In genomic region chr3:127694467-127695215, GRCh38 we compare ENCODE assay signal across 8 cellular contexts. TPM values are rescaled to one million over a fixed set of nuclear protein-coding genes. Genes with fewer than 3 reads are reported as not detected.
DNase-seq lines count a peak whose midpoint lies in the region; ATAC-seq, FAIRE-seq and TF ChIP-seq lines count a peak whose summit lies in the region.

No MANE protein-coding gene starts in this region.

- peaks cover 8% of the 10 kb centered on the region for H3K4me1 Mint-ChIP-seq in activated CD8-positive, alpha-beta memory T cell treated with anti-CD3 and anti-CD28 coated beads, Interleukin-2, amount 10 ng/mL, durations not matched to agents 7 days and 5 days
- H3K4me1 Mint-ChIP-seq in activated CD8-positive, alpha-beta T cell treated with anti-CD3 and anti-CD28 coated beads, Interleukin-2, amount 10 ng/mL, durations not matched to agents 7 days and 5 days (ENCODE audit: low read depth): peaks cover 7% of the 10 kb centered on the region

- TF ChIP-seq POLR2A in GM12892 (IDR thresholded peaks at IDR 0.05; ENCODE audit: low read depth, low read length): no peak

- POLR2A ChIA-PET in activated CD8-positive, alpha-beta T cell treated with anti-CD3 and anti-CD28 coated beads, Interleukin-2, amount 10 ng/mL, durations not matched to agents 7 days and 5 days (lab: Charles Lee): interaction anchor here (0.6 kb wide), 1 partner anchor 119 kb away, joined by 3 read pairs; no protein-coding TSS in a partner anchor

- no peak overlapping the region for H3K4me3 Mint-ChIP-seq in activated CD8-positive, alpha-beta memory T cell treated with anti-CD3 and anti-CD28 coated beads, Interleukin-2, amount 10 ng/mL, durations not matched to agents 7 days and 5 days
- H3K4me3 Mint-ChIP-seq in activated CD8-positive, alpha-beta T cell treated with anti-CD3 and anti-CD28 coated beads, Interleukin-2, amount 10 ng/mL, durations not matched to agents 7 days and 5 days: no peak overlapping the region

- no peaks in the 10 kb centered on the region for H3K9me3 Mint-ChIP-seq in activated CD8-positive, alpha-beta memory T cell treated with anti-CD3 and anti-CD28 coated beads, Interleukin-2, amount 10 ng/mL, durations not matched to agents 7 days and 5 days (ENCODE audit: low read depth)
- H3K9me3 Mint-ChIP-seq in activated CD8-positive, alpha-beta T cell treated with anti-CD3 and anti-CD28 coated beads, Interleukin-2, amount 10 ng/mL, durations not matched to agents 7 days and 5 days (ENCODE audit: insufficient read depth): no peaks in the 10 kb centered on the region

- DNase-seq in activated CD8-positive, alpha-beta memory T cell treated with anti-CD3 and anti-CD28 coated beads, Interleukin-2, amount 10 ng/mL, durations not matched to agents 7 days and 5 days: peak; percentile 66
- DNase-seq in activated CD8-positive, alpha-beta memory T cell treated with anti-CD3 and anti-CD28 coated beads for 24 hours: no peak
- DNase-seq in NCI-H2171 treated with DMSO at 0.1 percent for 48 hours (lab: John Stamatoyannopoulos, UW): peak; percentile 52
- peak; percentile 64 for DNase-seq in activated CD8-positive, alpha-beta T cell treated with anti-CD3 and anti-CD28 coated beads, Interleukin-2, amount 10 ng/mL, durations not matched to agents 7 days and 5 days
- peak; percentile 60 for DNase-seq in glomerular visceral epithelial cell (ENCODE audit: extremely low spot score)
- DNase-seq in stimulated activated CD4-positive, alpha-beta T cell treated with anti-CD3 and anti-CD28 coated beads, Interleukin-15, amount 100 ng/mL, for 24 hours: peak; percentile 47
- no peak for DNase-seq in ecto neural progenitor cell (ENCODE audit: low spot score)
- no peak for DNase-seq in GM12892 (ENCODE audit: insufficient read length)

- peak; percentile 62 for ATAC-seq in activated CD8-positive, alpha-beta memory T cell treated with anti-CD3 and anti-CD28 coated beads, Interleukin-2, amount 10 ng/mL, durations not matched to agents 7 days and 5 days
- peak; percentile 58 for ATAC-seq in activated CD8-positive, alpha-beta T cell treated with anti-CD3 and anti-CD28 coated beads, Interleukin-2, amount 10 ng/mL, durations not matched to agents 7 days and 5 days

- no peak for FAIRE-seq in GM12892 (lab: Jason Lieb, UNC)

- H3K27me3 Mint-ChIP-seq in activated CD8-positive, alpha-beta memory T cell treated with anti-CD3 and anti-CD28 coated beads, Interleukin-2, amount 10 ng/mL, durations not matched to agents 7 days and 5 days: no peaks in the 10 kb centered on the region
- no peaks in the 10 kb centered on the region for H3K27me3 Mint-ChIP-seq in activated CD8-positive, alpha-beta T cell treated with anti-CD3 and anti-CD28 coated beads, Interleukin-2, amount 10 ng/mL, durations not matched to agents 7 days and 5 days (ENCODE audit: low read depth)

- H3K36me3 Mint-ChIP-seq in activated CD8-positive, alpha-beta memory T cell treated with anti-CD3 and anti-CD28 coated beads, Interleukin-2, amount 10 ng/mL, durations not matched to agents 7 days and 5 days: no peaks in the 10 kb centered on the region
- no peaks in the 10 kb centered on the region for H3K36me3 Mint-ChIP-seq in activated CD8-positive, alpha-beta T cell treated with anti-CD3 and anti-CD28 coated beads, Interleukin-2, amount 10 ng/mL, durations not matched to agents 7 days and 5 days (ENCODE audit: low read depth)

- no peak overlapping the region for H3K27ac Mint-ChIP-seq in activated CD8-positive, alpha-beta memory T cell treated with anti-CD3 and anti-CD28 coated beads, Interleukin-2, amount 10 ng/mL, durations not matched to agents 7 days and 5 days
- no peak overlapping the region for H3K27ac Mint-ChIP-seq in activated CD8-positive, alpha-beta T cell treated with anti-CD3 and anti-CD28 coated beads, Interleukin-2, amount 10 ng/mL, durations not matched to agents 7 days and 5 days

- CTCF ChIA-PET in activated CD8-positive, alpha-beta memory T cell treated with anti-CD3 and anti-CD28 coated beads, Interleukin-2, amount 10 ng/mL, durations not matched to agents 7 days and 5 days (lab: Charles Lee): interaction anchor here (1.0 to 4.2 kb wide), 12 partner anchors 12 to 141 kb away, joined by 3 to 29 read pairs (median 5); partner anchors contain the start of gene TPRA1
- CTCF ChIA-PET in activated CD8-positive, alpha-beta T cell treated with anti-CD3 and anti-CD28 coated beads, Interleukin-2, amount 10 ng/mL, durations not matched to agents 7 days and 5 days (lab: Charles Lee): interaction anchor here (0.7 to 2.5 kb wide), 12 partner anchors 11 to 137 kb away, joined by 3 to 10 read pairs (median 3); partner anchors contain the start of gene MCM2

RNA-seq across cellular contexts. Expression of gene ABTB1, which starts 21.9 kb away (rescaled TPM):
- total RNA-seq in activated CD8-positive, alpha-beta memory T cell treated with anti-CD3 and anti-CD28 coated beads, Interleukin-2, amount 10 ng/mL, durations not matched to agents 7 days and 5 days: 10 to 100 TPM; 16.0 to 19.4 TPM
- total RNA-seq in activated CD8-positive, alpha-beta T cell treated with anti-CD3 and anti-CD28 coated beads, Interleukin-2, amount 10 ng/mL, durations not matched to agents 7 days and 5 days: 10 to 100 TPM; 15.6 to 16.5 TPM
- polyA plus RNA-seq in GM12892 (2012; ENCODE audit: missing spikeins): 8.1 TPM

Comparison
In these comparisons a context has a peak if more than half of its experiments do, and no peak if none do; other contexts are left out.
1. DNase-seq: peak in activated CD8-positive, alpha-beta memory T cell treated with anti-CD3 and anti-CD28 coated beads, Interleukin-2, amount 10 ng/mL, durations not matched to agents 7 days and 5 days (single experiment), NCI-H2171 treated with DMSO at 0.1 percent for 48 hours (single experiment), activated CD8-positive, alpha-beta T cell treated with anti-CD3 and anti-CD28 coated beads, Interleukin-2, amount 10 ng/mL, durations not matched to agents 7 days and 5 days (single experiment), glomerular visceral epithelial cell (single experiment) and stimulated activated CD4-positive, alpha-beta T cell treated with anti-CD3 and anti-CD28 coated beads, Interleukin-15, amount 100 ng/mL, for 24 hours (single experiment); none in activated CD8-positive, alpha-beta memory T cell treated with anti-CD3 and anti-CD28 coated beads for 24 hours (single experiment), ecto neural progenitor cell (single experiment) and GM12892 (single experiment).